Comparison of ENCODE assay signal across 34 cellular contexts in genomic region chr5:108104448-108104847, GRCh38.
"Had no signal": no experiment of that assay in that cellular context is flagged by ENCODE, and none has a peak within 500 bp of the region (broad histone marks: within the 10 kb centered on the region; RNA-seq: fewer than 3 reads in every experiment).

No MANE protein-coding gene starts in this region.

- H3K9ac ChIP-seq: KMS-11 had no signal

- H3K36me3 ChIP-seq: MG63 had no signal

- H3K27me3 ChIP-seq: MG63 had no signal

- DNase-seq: Karpas-422, Kasumi-1, MG63, MM.1S, MV-4-11, NCI-H1048, NCI-H1092, NCI-H1092 treated with DMSO at 0.1 percent for 48 hours, NCI-H1105, NCI-H1105 treated with DMSO at 0.1 percent for 48 hours, NCI-H1417, NCI-H1417 treated with DMSO at 0.1 percent for 48 hours, NCI-H1436, NCI-H1436 treated with DMSO at 0.1 percent for 48 hours, NCI-H146, NCI-H1694, NCI-H1694 treated with DMSO at 0.1 percent for 48 hours, NCI-H187, NCI-H187 treated with DMSO at 0.1 percent for 48 hours, NCI-H1930, NCI-H2029, NCI-H2029 treated with DMSO at 0.1 percent for 48 hours, NCI-H2081, NCI-H2081 treated with DMSO at 0.1 percent for 48 hours, NCI-H2107, NCI-H2171, NCI-H2171 treated with DMSO at 0.1 percent for 48 hours, NCI-H2227 treated with DMSO at 0.1 percent for 48 hours, NCI-H226, NCI-H345, NCI-H446, NCI-H446 treated with DMSO at 0.1 percent for 48 hours, NCI-H510A had no signal

- H3K4me3 ChIP-seq: MG63 had no signal

- H3K4me2 ChIP-seq: KMS-11 had no signal

- H3K9me3 ChIP-seq: MG63 had no signal

- H3K27ac ChIP-seq: KMS-11 had no signal
